Comparison of ENCODE assay signal across 7 cellular contexts in genomic region chr11:122743949-122744876, GRCh38.
DNase-seq lines count a peak whose midpoint lies in the region; ATAC-seq and TF ChIP-seq lines count a peak whose summit lies in the region.

No MANE protein-coding gene starts in this region.

- H3K36me3 ChIP-seq in Loucy (ENCODE audit: insufficient read depth, low read length): peaks cover 6% of the 10 kb centered on the region; the same call in 1 of the 2 replicates
- H3K36me3 ChIP-seq in mesendoderm (ENCODE audit: control insufficient read depth, insufficient read depth, low read length): no peaks in the 10 kb centered on the region
- H3K36me3 ChIP-seq in tibial nerve: no peaks in the 10 kb centered on the region

- no peaks in the 10 kb centered on the region for H3F3A ChIP-seq in Loucy (ENCODE audit: low read depth)

- TF ChIP-seq CTCF in Loucy (conservative IDR thresholded peaks at IDR 0.05; ENCODE audit: low read length) (no peak), tibial nerve (IDR thresholded peaks at IDR 0.05) (no peak)

- peak in 1 of 2 donors; percentile 23 for TF ChIP-seq EP300 in tibial nerve (IDR thresholded peaks at IDR 0.05)

- no peaks in the 10 kb centered on the region for H3K9me2 ChIP-seq in Loucy (replicated peaks; ENCODE audit: low read depth, low read length)

- H3K9me3 ChIP-seq in Loucy (ENCODE audit: insufficient read depth, low read depth, low read length): no peaks in the 10 kb centered on the region
- H3K9me3 ChIP-seq in tibial nerve: no peaks in the 10 kb centered on the region

- H3K27ac ChIP-seq in mesendoderm (ENCODE audit: low read depth, low read length) (no peak overlapping the region), tibial nerve (peak overlapping the region in 1 of 4 donors; percentile 75)

- peak; percentile 56 for DNase-seq in activated CD8-positive, alpha-beta memory T cell treated with anti-CD3 and anti-CD28 coated beads, Interleukin-2, amount 50 U/mL, for 24 hours (ENCODE audit: extremely low read depth)
- DNase-seq in mesendoderm (no peak), tibial nerve (ENCODE audit: low spot score in 2 of 2) (peak; percentile 18 to 29), HEK293T (ENCODE audit: extremely low spot score) (no peak), cerebellum (ENCODE audit: low spot score) (no peak)

- H3K23ac ChIP-seq in mesendoderm (ENCODE audit: low read length): no peak overlapping the region

- H3K4me2 ChIP-seq in Loucy (ENCODE audit: low read depth, low read length, poor library complexity, severe bottlenecking) (peak overlapping the region; percentile 78), mesendoderm (ENCODE audit: low read length) (no peak overlapping the region)

- H4K5ac ChIP-seq in mesendoderm (ENCODE audit: low read length): no peak overlapping the region

- POLR2A ChIA-PET in HEK293T (lab: Yijun Ruan, JAX): no interaction called here

- WGBS in mesendoderm (ENCODE audit: extremely low coverage, insufficient coverage, low lambda C conversion rate): no CpG with 5 or more reads among the region's 12 CpGs
- WGBS in tibial nerve, 2 donors: 72 to 75% methylated on average over 12 of the region's 12 CpGs

- H3K4me1 ChIP-seq in Loucy (ENCODE audit: insufficient read depth, low read length, poor library complexity, severe bottlenecking) (peaks cover 96% of the 10 kb centered on the region), mesendoderm (ENCODE audit: control insufficient read depth, low read depth, low read length) (no peaks in the 10 kb centered on the region), tibial nerve (peaks cover 0 to 27% (median 13%) of the 10 kb centered on the region in 4 donors)

- peak overlapping the region; percentile 73 for H3K9ac ChIP-seq in Loucy (ENCODE audit: low read depth, low read length, poor library complexity, severe bottlenecking)
- no peak overlapping the region for H3K9ac ChIP-seq in mesendoderm (ENCODE audit: low read length)

- H3K4me3 ChIP-seq in Loucy (ENCODE audit: low read length, poor library complexity, severe bottlenecking): peak overlapping the region; percentile 64
- H3K4me3 ChIP-seq in mesendoderm (ENCODE audit: low read length): no peak overlapping the region
- H3K4me3 ChIP-seq in tibial nerve: no peak overlapping the region

- H4K20me1 ChIP-seq in Loucy (ENCODE audit: insufficient read depth, low read length, poor library complexity, severe bottlenecking): no peaks in the 10 kb centered on the region

- H2BK5ac ChIP-seq in mesendoderm (ENCODE audit: low read length): no peak overlapping the region

- CTCF ChIA-PET in HEK293T (lab: Yijun Ruan, JAX): no interaction called here

- no peak overlapping the region for H3K4ac ChIP-seq in mesendoderm (ENCODE audit: low read depth, low read length)

- peak overlapping the region; percentile 1 for H3K56ac ChIP-seq in mesendoderm (ENCODE audit: low read length)

- H3K27me3 ChIP-seq in Loucy (ENCODE audit: insufficient read depth, low read length, poor library complexity, severe bottlenecking): no peaks in the 10 kb centered on the region
- H3K27me3 ChIP-seq in mesendoderm (ENCODE audit: insufficient read depth, low read length, poor library complexity): no peaks in the 10 kb centered on the region
- H3K27me3 ChIP-seq in tibial nerve: no peaks in the 10 kb centered on the region

- no peak overlapping the region for H2AK5ac ChIP-seq in mesendoderm (ENCODE audit: low read length)

- H2BK15ac ChIP-seq in mesendoderm (replicated peaks; ENCODE audit: low read depth): no peak overlapping the region

- H3K79me1 ChIP-seq in mesendoderm (ENCODE audit: low read length): peaks cover 2% of the 10 kb centered on the region

- peak; percentile 44 for ATAC-seq in GM21423 (IDR thresholded peaks at IDR 0.05; ENCODE audit: unreplicated experiment)

- H2AFZ ChIP-seq in Loucy (ENCODE audit: low read length): no peak overlapping the region

- H3K79me2 ChIP-seq in Loucy (ENCODE audit: insufficient read depth, low read length) (peaks cover 93% of the 10 kb centered on the region), mesendoderm (ENCODE audit: control insufficient read depth, insufficient read depth, low read length) (no peaks in the 10 kb centered on the region)

- TF ChIP-seq POLR2A in tibial nerve (IDR thresholded peaks at IDR 0.05): no peak

- no peak overlapping the region for H3K18ac ChIP-seq in mesendoderm (ENCODE audit: low read length)

- H2BK120ac ChIP-seq in mesendoderm (ENCODE audit: low read depth, low read length): no peak overlapping the region

- H4K8ac ChIP-seq in mesendoderm (ENCODE audit: low read depth, low read length): no peak overlapping the region

TF ChIP-seq in HEK293T, 16 proteins besides CTCF, POLR2A, EP300 and RAD21:
- TF ChIP-seq ELF4 (IDR thresholded peaks at IDR 0.05) (no peak), TARDBP (IDR thresholded peaks at IDR 0.05) (no peak), ARNT (IDR thresholded peaks at IDR 0.05) (no peak), NFRKB (IDR thresholded peaks at IDR 0.05) (no peak), SP1 (IDR thresholded peaks at IDR 0.05) (no peak), SUZ12 (IDR thresholded peaks at IDR 0.05) (no peak), BHLHE40 (IDR thresholded peaks at IDR 0.05; ENCODE audit: borderline replicate concordance) (no peak), HDGF (IDR thresholded peaks at IDR 0.05; ENCODE audit: borderline replicate concordance) (no peak), FOXM1 (IDR thresholded peaks at IDR 0.05; ENCODE audit: borderline replicate concordance) (no peak), L3MBTL2 (conservative IDR thresholded peaks at IDR 0.05) (no peak), LEF1 (IDR thresholded peaks at IDR 0.05; ENCODE audit: borderline replicate concordance) (no peak), CTBP1 (IDR thresholded peaks at IDR 0.05; ENCODE audit: borderline replicate concordance) (no peak), FOXK2 (IDR thresholded peaks at IDR 0.05) (no peak), FOXA1 (IDR thresholded peaks at IDR 0.05) (no peak), PKNOX1 (IDR thresholded peaks at IDR 0.05) (no peak)

Comparison
In these comparisons a context has a peak if more than half of its experiments do, and no peak if none do; other contexts are left out.
1. DNase-seq: peak in activated CD8-positive, alpha-beta memory T cell treated with anti-CD3 and anti-CD28 coated beads, Interleukin-2, amount 50 U/mL, for 24 hours (single experiment) and tibial nerve (2 of 2); none in mesendoderm (single experiment), HEK293T (single experiment) and cerebellum (single experiment).